Comparison of ENCODE assay signal across 8 cellular contexts in the genomic region with DNA sequence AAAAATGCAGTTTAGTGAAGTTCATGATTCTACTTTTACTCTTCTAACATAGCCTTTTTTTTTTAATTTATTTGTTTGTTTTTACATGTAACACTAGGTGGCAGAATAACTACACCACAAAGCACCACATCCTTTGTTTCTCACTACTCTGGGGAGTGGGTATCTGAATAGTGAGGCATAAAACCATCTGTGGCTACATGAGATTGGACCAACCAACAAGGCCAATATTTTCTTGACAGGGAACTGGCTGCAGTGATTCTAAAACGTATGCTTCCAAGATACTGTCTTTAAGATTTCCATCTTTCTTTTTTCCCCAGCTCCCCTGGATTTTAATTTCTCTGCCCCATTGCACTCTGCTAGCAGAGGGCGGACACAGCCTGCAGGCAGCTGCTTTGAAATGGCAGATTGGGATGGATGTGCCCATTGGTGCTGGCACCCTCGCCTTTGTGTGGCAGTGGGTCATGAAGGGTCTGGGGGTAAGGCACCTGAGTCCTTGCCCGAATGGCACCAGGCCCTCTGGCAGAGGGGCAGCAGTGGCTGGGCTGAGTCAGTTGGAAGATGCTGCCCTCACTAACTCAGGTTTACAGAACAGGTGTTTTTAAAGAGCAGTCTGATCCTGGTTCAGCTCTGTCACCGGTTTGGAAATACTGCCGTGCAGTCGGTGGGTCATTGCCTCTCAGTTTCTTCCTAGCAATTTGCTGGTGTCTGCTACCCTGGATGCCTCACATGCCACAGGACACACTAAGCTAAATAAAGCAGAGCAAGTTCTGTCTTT.
DNase-seq lines count a peak whose midpoint lies in the region; ATAC-seq lines count a peak whose summit lies in the region.

No MANE protein-coding gene starts in this region.

- no peak overlapping the region for H3K4me3 Mint-ChIP-seq in stimulated activated naive CD8-positive, alpha-beta T cell treated with anti-CD3 and anti-CD28 coated beads, Interleukin-15, Interleukin-2, amounts not matched to agents 100 ng/mL and 50 ng/mL, for 24 hours

- no peaks in the 10 kb centered on the region for H3K9me3 Mint-ChIP-seq in stimulated activated naive CD8-positive, alpha-beta T cell treated with anti-CD3 and anti-CD28 coated beads, Interleukin-15, Interleukin-2, amounts not matched to agents 100 ng/mL and 50 ng/mL, for 24 hours

- peak; percentile 62 for DNase-seq in DMS153 treated with DMSO at 0.1 percent for 48 hours (lab: John Stamatoyannopoulos, UW; ENCODE audit: unreplicated experiment)
- peak; percentile 38 for DNase-seq in NCI-H748 treated with DMSO at 0.1 percent for 48 hours (lab: John Stamatoyannopoulos, UW)
- DNase-seq in cerebellar cortex (ENCODE audit: low spot score): peak; percentile 65
- peak; percentile 64 for DNase-seq in kidney glomerular epithelial cell (lab: John Stamatoyannopoulos, UW)
- DNase-seq in COLO668 (lab: John Stamatoyannopoulos, UW; ENCODE audit: unreplicated experiment): no peak

- H3K36me3 Mint-ChIP-seq in stimulated activated naive CD8-positive, alpha-beta T cell treated with anti-CD3 and anti-CD28 coated beads, Interleukin-15, Interleukin-2, amounts not matched to agents 100 ng/mL and 50 ng/mL, for 24 hours (ENCODE audit: low read depth): no peaks in the 10 kb centered on the region

- peak overlapping the region; percentile 58 for H3K27ac Mint-ChIP-seq in stimulated activated naive CD8-positive, alpha-beta T cell treated with anti-CD3 and anti-CD28 coated beads, Interleukin-15, Interleukin-2, amounts not matched to agents 100 ng/mL and 50 ng/mL, for 24 hours

- peak; percentile 51 for ATAC-seq in HG02642 (IDR thresholded peaks at IDR 0.05; ENCODE audit: poor library complexity, unreplicated experiment)
- ATAC-seq in GM18907 (IDR thresholded peaks at IDR 0.05; ENCODE audit: unreplicated experiment): no peak

- H3K4me1 Mint-ChIP-seq in stimulated activated naive CD8-positive, alpha-beta T cell treated with anti-CD3 and anti-CD28 coated beads, Interleukin-15, Interleukin-2, amounts not matched to agents 100 ng/mL and 50 ng/mL, for 24 hours (ENCODE audit: low read depth): peaks cover 55% of the 10 kb centered on the region

- no peaks in the 10 kb centered on the region for H3K27me3 Mint-ChIP-seq in stimulated activated naive CD8-positive, alpha-beta T cell treated with anti-CD3 and anti-CD28 coated beads, Interleukin-15, Interleukin-2, amounts not matched to agents 100 ng/mL and 50 ng/mL, for 24 hours
